In the genomic region with DNA sequence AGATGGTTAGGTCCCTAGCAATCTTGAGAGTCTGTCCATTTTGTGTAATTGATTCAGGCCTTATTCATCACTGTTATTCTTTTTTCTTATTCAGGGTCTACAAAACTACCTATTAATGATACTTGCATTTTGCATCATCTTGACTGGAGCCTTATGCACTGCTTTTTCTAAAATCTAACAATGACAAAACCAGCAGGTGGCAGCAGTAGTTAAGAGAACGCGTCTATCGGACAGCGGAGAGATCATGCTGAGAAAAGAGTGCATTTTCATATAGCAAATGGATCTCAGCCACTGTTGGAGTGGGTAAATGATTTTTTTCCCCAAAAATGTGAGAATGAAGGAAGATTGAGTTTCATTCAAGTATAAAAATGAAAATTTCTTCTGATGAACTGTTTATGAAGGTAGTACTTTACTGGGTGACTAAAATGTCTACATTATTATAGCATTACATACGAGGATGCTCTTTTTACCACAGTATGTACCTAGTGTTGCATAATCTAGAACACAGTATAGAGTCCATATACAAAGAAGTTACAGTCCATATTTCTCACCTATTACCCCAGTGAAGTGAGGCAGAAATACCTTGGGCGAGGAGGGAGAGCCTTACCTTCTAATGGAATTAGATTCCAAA, we compare ENCODE assay signal across 8 cellular contexts. TPM values are rescaled to one million over a fixed set of nuclear protein-coding genes. Genes with fewer than 3 reads are reported as not detected.
A peak's percentile ranks its signal among the peaks of the same experiment; 100 is the strongest.
DNase-seq lines count a peak whose midpoint lies in the region; ATAC-seq and TF ChIP-seq lines count a peak whose summit lies in the region.

No MANE protein-coding gene starts in this region.

- ATAC-seq in natural killer cell (peak in 2 of 3 donors; percentile 49 to 54), SK-N-SH treated with all-trans-retinoic acid at 6 μM for 48 hours (peak; percentile 96)
- no peak for ATAC-seq in natural killer cell treated with Interleukin-12 subunit alpha and Interleukin-12 subunit beta and Interleukin-15 and Interleukin-18, amount 100 ng/mL, for 72 hours

- intact Hi-C loops in natural killer cell (cut with micrococcal nuclease): loop anchor here (5.0 to 10.0 kb wide), 3 partner anchors 374 to 951 kb away; no protein-coding TSS in a partner anchor

- H3K9me3 Mint-ChIP-seq in natural killer cell: no peaks in the 10 kb centered on the region
- H3K9me3 Mint-ChIP-seq in natural killer cell treated with Interleukin-12 subunit alpha and Interleukin-12 subunit beta and Interleukin-15 and Interleukin-18, amount 100 ng/mL, for 72 hours: no peaks in the 10 kb centered on the region

- no peak overlapping the region for H3K4me3 ChIP-seq in cardiac fibroblast (replicated peaks in 1 of 2; ENCODE audit: low read depth in 2 of 2, low read length in 2 of 2)

- peaks cover 0 to 7% of the 10 kb centered on the region in 2 donors for H3K27me3 Mint-ChIP-seq in natural killer cell (ENCODE audit: low read depth in 2 of 2)
- H3K27me3 Mint-ChIP-seq in natural killer cell treated with Interleukin-12 subunit alpha and Interleukin-12 subunit beta and Interleukin-15 and Interleukin-18, amount 100 ng/mL, for 72 hours: peaks cover 5 to 14% of the 10 kb centered on the region in 2 donors

- H3K4me3 Mint-ChIP-seq in natural killer cell: no peak overlapping the region
- H3K4me3 Mint-ChIP-seq in natural killer cell treated with Interleukin-12 subunit alpha and Interleukin-12 subunit beta and Interleukin-15 and Interleukin-18, amount 100 ng/mL, for 72 hours: no peak overlapping the region

- no peak for DNase-seq in natural killer cell
- DNase-seq in natural killer cell treated with Interleukin-12 subunit alpha and Interleukin-12 subunit beta and Interleukin-15 and Interleukin-18, amount 100 ng/mL, for 72 hours (ENCODE audit: low spot score): no peak
- DNase-seq in HCEC 1CT: peak; percentile 37
- peak; percentile 72 to 79 for DNase-seq in cardiac fibroblast (ENCODE audit: low read depth in 2 of 2)
- DNase-seq in kidney glomerular epithelial cell (lab: John Stamatoyannopoulos, UW): peak; percentile 32
- peak; percentile 6 to 7 for DNase-seq in stimulated activated CD4-positive, alpha-beta T cell treated with anti-CD3 and anti-CD28 coated beads, Interleukin-4, amount 100 ng/mL, for 4 hours

- H3K27ac Mint-ChIP-seq in natural killer cell: no peak overlapping the region
- H3K27ac Mint-ChIP-seq in natural killer cell treated with Interleukin-12 subunit alpha and Interleukin-12 subunit beta and Interleukin-15 and Interleukin-18, amount 100 ng/mL, for 72 hours: no peak overlapping the region

- H3K4me1 Mint-ChIP-seq in natural killer cell: peaks cover 0 to 4% of the 10 kb centered on the region in 2 donors
- no peaks in the 10 kb centered on the region for H3K4me1 Mint-ChIP-seq in natural killer cell treated with Interleukin-12 subunit alpha and Interleukin-12 subunit beta and Interleukin-15 and Interleukin-18, amount 100 ng/mL, for 72 hours (ENCODE audit: low read depth in 2 of 2)

- H3K36me3 Mint-ChIP-seq in natural killer cell: no peaks in the 10 kb centered on the region
- H3K36me3 Mint-ChIP-seq in natural killer cell treated with Interleukin-12 subunit alpha and Interleukin-12 subunit beta and Interleukin-15 and Interleukin-18, amount 100 ng/mL, for 72 hours: no peaks in the 10 kb centered on the region

- TF ChIP-seq CTCF in natural killer cell (IDR thresholded peaks at IDR 0.05): peak; percentile 23
- TF ChIP-seq CTCF in LNCAP (IDR thresholded peaks at IDR 0.05): peak; percentile 66
- TF ChIP-seq CTCF in cardiac fibroblast (IDR thresholded peaks at IDR 0.05; ENCODE audit: low read depth, low read length): peak; percentile 63

TF ChIP-seq in SK-N-SH treated with all-trans-retinoic acid at 6 μM for 48 hours, 23 proteins besides CTCF, POLR2A, EP300 and RAD21:
- TF ChIP-seq PPARA (CRISPR knock-in tag; IDR thresholded peaks at IDR 0.05; ENCODE audit: borderline replicate concordance) (no peak), CSDC2 (CRISPR knock-in tag; IDR thresholded peaks at IDR 0.05) (no peak), ARNTL (CRISPR knock-in tag; IDR thresholded peaks at IDR 0.05; ENCODE audit: borderline replicate concordance, low read depth) (no peak), ZNF565 (CRISPR knock-in tag; conservative IDR thresholded peaks at IDR 0.05; ENCODE audit: low read depth) (no peak), OSR1 (CRISPR knock-in tag; IDR thresholded peaks at IDR 0.05) (no peak), ESRRG (CRISPR knock-in tag; IDR thresholded peaks at IDR 0.05) (no peak)
- TF ChIP-seq, protein P1, sequence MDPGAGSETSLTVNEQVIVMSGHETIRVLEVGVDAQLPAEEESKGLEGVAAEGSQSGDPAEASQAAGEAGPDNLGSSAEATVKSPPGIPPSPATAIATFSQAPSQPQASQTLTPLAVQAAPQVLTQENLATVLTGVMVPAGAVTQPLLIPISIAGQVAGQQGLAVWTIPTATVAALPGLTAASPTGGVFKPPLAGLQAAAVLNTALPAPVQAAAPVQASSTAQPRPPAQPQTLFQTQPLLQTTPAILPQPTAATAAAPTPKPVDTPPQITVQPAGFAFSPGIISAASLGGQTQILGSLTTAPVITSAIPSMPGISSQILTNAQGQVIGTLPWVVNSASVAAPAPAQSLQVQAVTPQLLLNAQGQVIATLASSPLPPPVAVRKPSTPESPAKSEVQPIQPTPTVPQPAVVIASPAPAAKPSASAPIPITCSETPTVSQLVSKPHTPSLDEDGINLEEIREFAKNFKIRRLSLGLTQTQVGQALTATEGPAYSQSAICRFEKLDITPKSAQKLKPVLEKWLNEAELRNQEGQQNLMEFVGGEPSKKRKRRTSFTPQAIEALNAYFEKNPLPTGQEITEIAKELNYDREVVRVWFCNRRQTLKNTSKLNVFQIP (CRISPR knock-in tag; IDR thresholded peaks at IDR 0.05; ENCODE audit: borderline replicate concordance, low read depth): no peak
- TF ChIP-seq, protein P2, sequence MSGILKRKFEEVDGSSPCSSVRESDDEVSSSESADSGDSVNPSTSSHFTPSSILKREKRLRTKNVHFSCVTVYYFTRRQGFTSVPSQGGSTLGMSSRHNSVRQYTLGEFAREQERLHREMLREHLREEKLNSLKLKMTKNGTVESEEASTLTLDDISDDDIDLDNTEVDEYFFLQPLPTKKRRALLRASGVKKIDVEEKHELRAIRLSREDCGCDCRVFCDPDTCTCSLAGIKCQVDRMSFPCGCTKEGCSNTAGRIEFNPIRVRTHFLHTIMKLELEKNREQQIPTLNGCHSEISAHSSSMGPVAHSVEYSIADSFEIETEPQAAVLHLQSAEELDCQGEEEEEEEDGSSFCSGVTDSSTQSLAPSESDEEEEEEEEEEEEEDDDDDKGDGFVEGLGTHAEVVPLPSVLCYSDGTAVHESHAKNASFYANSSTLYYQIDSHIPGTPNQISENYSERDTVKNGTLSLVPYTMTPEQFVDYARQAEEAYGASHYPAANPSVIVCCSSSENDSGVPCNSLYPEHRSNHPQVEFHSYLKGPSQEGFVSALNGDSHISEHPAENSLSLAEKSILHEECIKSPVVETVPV (CRISPR knock-in tag; IDR thresholded peaks at IDR 0.05): no peak

RNA-seq across cellular contexts. Expression of a gene that starts 43.2 kb away (rescaled TPM):
- total RNA-seq in natural killer cell: under 1 TPM in 2 of 3 donors, not detected in 1; 0.31 to 0.78 TPM
- total RNA-seq in natural killer cell treated with Interleukin-12 subunit alpha and Interleukin-12 subunit beta and Interleukin-15 and Interleukin-18, amount 100 ng/mL, for 72 hours: 1 to 10 TPM in 1 of 2 donors, under 1 TPM in 1; 1.00 to 2.2 TPM

Comparison
In these comparisons a context has a peak if more than half of its experiments do, and no peak if none do; other contexts are left out.
1. ATAC-seq: peak in natural killer cell (2 of 3) and SK-N-SH treated with all-trans-retinoic acid at 6 μM for 48 hours (single experiment); none in natural killer cell treated with Interleukin-12 subunit alpha and Interleukin-12 subunit beta and Interleukin-15 and Interleukin-18, amount 100 ng/mL, for 72 hours (0 of 2).
2. DNase-seq: peak in HCEC 1CT (single experiment), cardiac fibroblast (2 of 2), kidney glomerular epithelial cell (single experiment) and stimulated activated CD4-positive, alpha-beta T cell treated with anti-CD3 and anti-CD28 coated beads, Interleukin-4, amount 100 ng/mL, for 4 hours (2 of 2); none in natural killer cell (single experiment) and natural killer cell treated with Interleukin-12 subunit alpha and Interleukin-12 subunit beta and Interleukin-15 and Interleukin-18, amount 100 ng/mL, for 72 hours (single experiment).
3. Peak in every context shown above with its lines, with median percentiles within 50 percentile points of each other: CTCF ChIP-seq.